8 cellular contexts compared by ENCODE assay signal in the genomic region with DNA sequence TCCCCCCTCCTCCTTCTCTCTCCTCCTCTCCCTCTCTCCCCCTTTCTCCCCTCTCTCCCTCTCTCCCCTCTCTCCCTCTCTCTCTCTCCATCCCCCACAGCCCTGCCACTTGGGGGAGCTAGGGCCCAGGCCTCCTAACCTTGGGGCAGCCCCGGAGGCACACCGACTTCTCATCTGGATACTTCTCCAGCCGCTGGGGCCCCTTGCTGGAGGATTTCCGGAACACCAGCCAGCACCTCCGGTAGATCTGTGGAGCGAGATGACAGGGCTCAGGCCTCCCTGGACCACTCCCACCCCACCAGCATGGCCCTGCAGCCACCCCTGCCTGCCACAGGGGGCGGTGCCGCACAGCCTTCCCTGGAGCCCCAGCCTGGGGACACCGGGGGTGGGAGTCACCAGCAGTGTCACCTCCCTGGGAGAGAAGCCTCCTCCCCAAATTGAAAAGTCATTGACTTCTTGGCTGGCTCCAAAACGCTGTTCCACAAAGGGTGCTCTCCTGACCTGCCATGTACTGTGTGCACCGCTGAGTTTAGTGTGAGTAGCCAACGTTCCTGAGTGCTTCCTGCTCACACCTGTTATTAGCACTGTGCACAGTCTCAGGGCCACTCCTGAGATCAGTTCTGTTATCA. TPM values are rescaled to one million over a fixed set of nuclear protein-coding genes. Genes with fewer than 3 reads are reported as not detected.
DNase-seq lines count a peak whose midpoint lies in the region; TF ChIP-seq lines count a peak whose summit lies in the region.

No MANE protein-coding gene starts in this region.

- H3K27ac Mint-ChIP-seq in endodermal cell (no peak overlapping the region), neural crest cell (ENCODE audit: unreplicated experiment) (peak overlapping the region; percentile 43)

- 14 to 34% methylated on average over 4 to 12 of the region's 12 CpGs for whole genome bisulfite sequencing in endodermal cell (ENCODE audit: insufficient coverage in 1 of 2, insufficient read length in 1 of 2), 2 experiments
- WGBS in ovary, 3 donors: 41 to 46% (median 44%) methylated on average over 9 to 12 of the region's 12 CpGs

- peaks cover 40% of the 10 kb centered on the region for H3K4me1 Mint-ChIP-seq in endodermal cell
- H3K4me1 Mint-ChIP-seq in neural crest cell: peaks cover 28% of the 10 kb centered on the region

- H3K27me3 ChIP-seq in endodermal cell (ENCODE audit: control insufficient read depth, insufficient read depth, low read length, poor library complexity, severe bottlenecking) (no peaks in the 10 kb centered on the region), ovary (no peaks in the 10 kb centered on the region)

- H3K4me1 ChIP-seq in endodermal cell (ENCODE audit: control insufficient read depth, insufficient read depth, low read length): peaks cover 19% of the 10 kb centered on the region
- H3K4me1 ChIP-seq in ovary (ENCODE audit: insufficient read depth): peaks cover 18% of the 10 kb centered on the region

- H3K27ac ChIP-seq in endodermal cell (ENCODE audit: low read depth, low read length): no peak overlapping the region
- peak overlapping the region in 1 of 2 donors; percentile 5 for H3K27ac ChIP-seq in ovary

- H3K4me3 ChIP-seq in HFF-Myc (replicated peaks; ENCODE audit: low read depth, low read length) (no peak overlapping the region), NB4 (ENCODE audit: low read depth, low read length) (no peak overlapping the region), endodermal cell (ENCODE audit: low read length) (no peak overlapping the region), ovary (no peak overlapping the region)

- peaks cover 22% of the 10 kb centered on the region for H3K36me3 ChIP-seq in endodermal cell (ENCODE audit: control insufficient read depth, insufficient read depth, low read length)
- H3K36me3 ChIP-seq in ovary: no peaks in the 10 kb centered on the region

- TF ChIP-seq EP300 in ovary (IDR thresholded peaks at IDR 0.05): no peak

- H3K36me3 Mint-ChIP-seq in endodermal cell (ENCODE audit: low read depth): peaks cover 14% of the 10 kb centered on the region
- H3K36me3 Mint-ChIP-seq in neural crest cell (ENCODE audit: low read depth): no peaks in the 10 kb centered on the region

- no peak overlapping the region for H3K9ac ChIP-seq in endodermal cell (ENCODE audit: extremely low read depth, low read length, poor library complexity, severe bottlenecking)

- TF ChIP-seq CTCF in GM13976 (IDR thresholded peaks at IDR 0.05; ENCODE audit: borderline replicate concordance, control extremely low read depth, extremely low read depth, insufficient read depth, missing control alignments) (peak; percentile 85), HFF-Myc (IDR thresholded peaks at IDR 0.05; ENCODE audit: low read depth, low read length, missing control alignments) (peak; percentile 66), NB4 (IDR thresholded peaks at IDR 0.05; ENCODE audit: low read depth, low read length) (peak; percentile 51), endodermal cell (conservative IDR thresholded peaks at IDR 0.05) (peak; percentile 93), neural crest cell (conservative IDR thresholded peaks at IDR 0.05) (peak; percentile 75), ovary (IDR thresholded peaks at IDR 0.05) (peak in 1 of 3 donors; percentile 15)

- H3K27me3 Mint-ChIP-seq in endodermal cell (ENCODE audit: insufficient read depth) (peaks cover 10% of the 10 kb centered on the region), neural crest cell (ENCODE audit: low read depth) (peaks cover 2% of the 10 kb centered on the region)

- in situ Hi-C loops in GM13976 (cut with MboI; ENCODE audit: low sequenced_read_pairs, unreplicated experiment): no loop called here

- no peaks in the 10 kb centered on the region for H3K9me3 Mint-ChIP-seq in endodermal cell
- H3K9me3 Mint-ChIP-seq in neural crest cell: no peaks in the 10 kb centered on the region

- TF ChIP-seq POLR2A in NB4 (IDR thresholded peaks at IDR 0.05; ENCODE audit: extremely low read depth, insufficient read length) (no peak), ovary (IDR thresholded peaks at IDR 0.05) (no peak)

- H3K9me3 ChIP-seq in endodermal cell (ENCODE audit: control insufficient read depth, low read length): no peaks in the 10 kb centered on the region
- no peaks in the 10 kb centered on the region for H3K9me3 ChIP-seq in ovary

- H3K4me3 Mint-ChIP-seq in endodermal cell: no peak overlapping the region
- peak overlapping the region; percentile 38 for H3K4me3 Mint-ChIP-seq in neural crest cell

- intact Hi-C loops in ovary (cut with DNase I): no loop called here

- DNase-seq in GM13976 (ENCODE audit: low spot score) (peak; percentile 88), HFF-Myc (ENCODE audit: extremely low read depth, low read depth) (no peak), NB4 (ENCODE audit: low read depth) (peak; percentile 90), endodermal cell (peak; percentile 98), neural crest cell (ENCODE audit: low read depth, low spot score) (peak; percentile 73), ovary (no peak), foreskin melanocyte (no peak)
- DNase-seq in activated CD4-positive, alpha-beta T cell treated with anti-CD3 and anti-CD28 coated beads, Interleukin-2, amount 50 U/mL, for 24 hours (ENCODE audit: low read depth in 1 of 2, low spot score in 1 of 2): peak; percentile 32 to 57

RNA-seq across cellular contexts. Expression of gene DOK4, which starts 10.5 kb away (rescaled TPM):
- 10 to 100 TPM; 17.9 to 22.1 TPM for total RNA-seq in endodermal cell
- 26.6 TPM for polyA plus RNA-seq in endodermal cell (2013, experiment 1 of 2)
- polyA plus RNA-seq in endodermal cell (2013, experiment 2 of 2): 27.8 TPM
- total RNA-seq in neural crest cell: 20.4 and 22.7 TPM in 2 replicates
- 10 to 100 TPM; 14.0 to 34.7 (median 29.2) TPM for total RNA-seq in ovary
- 10 to 100 TPM in 1 of 2 donors, 1 to 10 TPM in 1; 9.9 to 26.7 TPM for polyA plus RNA-seq in ovary

RNA-seq across cellular contexts. Expression of gene POLR2C, which starts 13.3 kb away (rescaled TPM):
- 10 to 100 TPM; 72.0 to 88.3 TPM for total RNA-seq in endodermal cell
- polyA plus RNA-seq in endodermal cell (2013, experiment 1 of 2): 85.1 TPM
- 81.8 TPM for polyA plus RNA-seq in endodermal cell (2013, experiment 2 of 2)
- total RNA-seq in neural crest cell: 74.0 and 77.5 TPM in 2 replicates
- total RNA-seq in ovary: 10 to 100 TPM; 54.9 to 96.9 (median 65.8) TPM
- polyA plus RNA-seq in ovary: 10 to 100 TPM; 70.5 to 74.1 TPM

RNA-seq across cellular contexts. Expression of gene COQ9, which starts 28.5 kb away (rescaled TPM):
- total RNA-seq in endodermal cell (10 to 100 TPM; 34.5 to 38.2 TPM), neural crest cell (41.7 and 46.8 TPM in 2 replicates), ovary (10 to 100 TPM; 24.4 to 37.5 (median 29.7) TPM)
- polyA plus RNA-seq in endodermal cell (2013, experiment 1 of 2): 43.2 TPM
- polyA plus RNA-seq in endodermal cell (2013, experiment 2 of 2): 38.7 TPM
- polyA plus RNA-seq in ovary: 10 to 100 TPM; 36.2 to 68.8 TPM

RNA-seq across cellular contexts. Expression of gene CIAPIN1, which starts 28.6 kb away (rescaled TPM):
- total RNA-seq in endodermal cell (10 to 100 TPM; 77.5 to 87.1 TPM), neural crest cell (97.2 and 103 TPM in 2 replicates), ovary (10 to 100 TPM in 6 of 7 donors, 1 to 10 TPM in 1; 9.2 to 33.5 (median 20.8) TPM)
- polyA plus RNA-seq in endodermal cell (2013, experiment 1 of 2): 74.2 TPM
- 64.5 TPM for polyA plus RNA-seq in endodermal cell (2013, experiment 2 of 2)
- 10 to 100 TPM; 16.0 to 32.8 TPM for polyA plus RNA-seq in ovary

Comparison
In these comparisons a context has a peak if more than half of its experiments do, and no peak if none do; other contexts are left out.
1. DNase-seq: peak in GM13976 (single experiment), NB4 (single experiment), activated CD4-positive, alpha-beta T cell treated with anti-CD3 and anti-CD28 coated beads, Interleukin-2, amount 50 U/mL, for 24 hours (2 of 2), endodermal cell (single experiment) and neural crest cell (single experiment); none in HFF-Myc (single experiment), ovary (0 of 5) and foreskin melanocyte (single experiment).